ENCODE assay signal across 18 cellular contexts in the genomic region with DNA sequence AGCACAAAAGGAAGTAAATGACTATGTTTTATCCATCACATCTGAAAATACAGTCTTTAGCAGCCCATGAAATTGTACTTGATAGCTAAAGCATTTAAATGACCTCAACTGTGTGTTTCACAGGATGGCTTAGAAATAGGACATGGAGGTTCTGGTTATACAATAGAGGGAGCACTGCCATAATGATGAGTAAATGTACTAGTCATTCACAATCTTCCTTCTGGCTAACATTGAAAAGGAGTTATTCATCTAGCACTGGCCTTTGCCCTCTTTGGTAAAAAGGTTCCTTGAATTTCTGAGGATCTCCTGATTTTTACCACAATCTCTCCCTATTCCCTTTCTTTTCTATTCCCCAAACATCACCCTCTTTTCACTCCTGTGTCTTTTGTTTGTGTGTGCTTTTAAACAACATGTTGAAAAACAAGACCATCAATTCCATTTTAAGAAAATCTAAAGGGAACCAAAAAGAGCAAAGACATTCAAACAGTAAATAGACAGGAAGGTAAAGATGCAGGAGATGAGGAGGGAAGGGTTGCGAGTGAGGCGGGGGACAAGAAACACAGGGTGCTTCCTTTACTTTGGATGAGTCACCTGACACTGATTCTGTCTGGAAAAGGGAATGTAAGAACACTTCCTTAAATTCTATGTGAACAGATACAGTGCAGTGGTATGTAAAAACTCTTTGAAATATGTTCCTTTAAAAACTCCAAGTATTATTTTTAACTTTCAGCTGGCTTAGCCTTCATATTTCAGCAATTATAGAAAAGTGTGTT.
A peak's percentile ranks its signal among the peaks of the same experiment; 100 is the strongest.
DNase-seq lines count a peak whose midpoint lies in the region; ATAC-seq and TF ChIP-seq lines count a peak whose summit lies in the region.
"Had no signal": no experiment of that assay in that cellular context is flagged by ENCODE, and none has a peak within 500 bp of the region (broad histone marks: within the 10 kb centered on the region; RNA-seq: fewer than 3 reads in every experiment).

No MANE protein-coding gene starts in this region.

- H3K9ac ChIP-seq in SK-N-SH, result peak overlapping the region; percentile 42; the same call in 1 of the 2 replicates
- H3K9ac ChIP-seq in fibroblast of lung (ENCODE audit: insufficient read depth, low read length), result no peak overlapping the region
- H3K9ac ChIP-seq in skeletal muscle satellite cell (ENCODE audit: low read depth, low read length), result peak overlapping the region; percentile 64
- H3K9ac ChIP-seq: KMS-11 had no signal

- TF ChIP-seq CTCF in GM23338 (conservative IDR thresholded peaks at IDR 0.05; ENCODE audit: low read depth in 2 of 2), result no peak
- TF ChIP-seq CTCF in SK-N-SH (IDR thresholded peaks at IDR 0.05), result no peak
- TF ChIP-seq CTCF in fibroblast of lung (conservative IDR thresholded peaks at IDR 0.05 in 1 of 2, IDR thresholded peaks at IDR 0.05 in 1 of 2; ENCODE audit: low read depth in 1 of 2, low read length in 2 of 2), result no peak
- TF ChIP-seq CTCF in uterus (IDR thresholded peaks at IDR 0.05), result no peak

- no peaks in the 10 kb centered on the region for H3K4me1 Mint-ChIP-seq in GM23338
- H3K4me1 Mint-ChIP-seq in stimulated activated naive CD8-positive, alpha-beta T cell treated with anti-CD3 and anti-CD28 coated beads, Interleukin-15, amount 100 ng/mL, for 72 hours, result no peaks in the 10 kb centered on the region

- H3K79me2 ChIP-seq in GM23338 (replicated peaks; ENCODE audit: insufficient read depth), result no peaks in the 10 kb centered on the region
- no peaks in the 10 kb centered on the region for H3K79me2 ChIP-seq in SK-N-SH (ENCODE audit: insufficient read depth)
- H3K79me2 ChIP-seq in fibroblast of lung (ENCODE audit: control insufficient read depth, insufficient read depth, low read length), result no peaks in the 10 kb centered on the region

- H3F3A ChIP-seq in GM23338 (replicated peaks; ENCODE audit: low read depth) (no peaks in the 10 kb centered on the region), SK-N-SH (replicated peaks; ENCODE audit: insufficient read depth) (peaks cover 30% of the 10 kb centered on the region)

- CTCF ChIA-PET in SK-N-SH (lab: Yijun Ruan, JAX), result interaction anchor here (1.8 kb wide), 1 partner anchor 17 kb away, joined by 4 read pairs; no protein-coding TSS in a partner anchor

- TF ChIP-seq EP300 in SK-N-SH (IDR thresholded peaks at IDR 0.05; ENCODE audit: borderline replicate concordance in 1 of 2, low read depth in 1 of 2, low read length in 1 of 2), result no peak; a peak in 1 of 4 replicates

- 51% methylated on average over 2 of the region's 2 CpGs for WGBS in SK-N-SH (ENCODE audit: low lambda C conversion rate)

- no peaks in the 10 kb centered on the region for H3K36me3 Mint-ChIP-seq in GM23338 (ENCODE audit: low read depth)

- no peak overlapping the region for H3K27ac Mint-ChIP-seq in GM23338
- H3K27ac Mint-ChIP-seq in stimulated activated naive CD8-positive, alpha-beta T cell treated with anti-CD3 and anti-CD28 coated beads, Interleukin-15, amount 100 ng/mL, for 72 hours, result no peak overlapping the region

- POLR2A ChIA-PET in SK-N-SH (lab: Yijun Ruan, JAX), result no interaction called here

- H3K4me3 ChIP-seq in GM23338 (no peak overlapping the region), SK-N-SH (ENCODE audit: low read depth in 2 of 2, low read length in 1 of 2) (0 out of 4 replicates have a peak overlapping the region, but pooled peaks of 1 of the 2 experiments have one; percentile 12), fibroblast of lung (replicated peaks in 1 of 4; ENCODE audit: control extremely low read depth in 1 of 4, insufficient read depth in 1 of 4, low read depth in 3 of 4, low read length in 4 of 4) (no peak overlapping the region), skeletal muscle satellite cell (ENCODE audit: low read length) (no peak overlapping the region), uterus (no peak overlapping the region)
- H3K4me3 ChIP-seq: coronary artery, GM12878, skin epidermis had no signal

- H4K20me1 ChIP-seq in GM23338 (replicated peaks; ENCODE audit: insufficient read depth) (no peaks in the 10 kb centered on the region), SK-N-SH (ENCODE audit: insufficient read depth) (no peaks in the 10 kb centered on the region), fibroblast of lung (ENCODE audit: control insufficient read depth, extremely low read depth, insufficient read depth, low read length) (no peaks in the 10 kb centered on the region)

- intact Hi-C loops in uterus (cut with DNase I; ENCODE audit: low total_unique reads), result no loop called here

- H3K9me2 ChIP-seq in GM23338 (ENCODE audit: insufficient read depth) (no peaks in the 10 kb centered on the region; the same call in none of the 2 replicates), SK-N-SH (no peaks in the 10 kb centered on the region)

- H3K36me3 ChIP-seq in GM23338 (ENCODE audit: insufficient read depth), result no peaks in the 10 kb centered on the region
- no peaks in the 10 kb centered on the region for H3K36me3 ChIP-seq in SK-N-SH (replicated peaks in 1 of 2; ENCODE audit: control insufficient read depth in 1 of 2, insufficient read depth in 2 of 2, low read length in 1 of 2)
- H3K36me3 ChIP-seq in fibroblast of lung (ENCODE audit: control insufficient read depth, insufficient read depth, low read length), result no peaks in the 10 kb centered on the region
- H3K36me3 ChIP-seq in skeletal muscle satellite cell (ENCODE audit: insufficient read depth, low read length), result no peaks in the 10 kb centered on the region
- no peaks in the 10 kb centered on the region for H3K36me3 ChIP-seq in uterus

- H3K4me3 Mint-ChIP-seq in GM23338, result no peak overlapping the region
- H3K4me3 Mint-ChIP-seq in stimulated activated naive CD8-positive, alpha-beta T cell treated with anti-CD3 and anti-CD28 coated beads, Interleukin-15, amount 100 ng/mL, for 72 hours, result no peak overlapping the region

- peak overlapping the region; percentile 57; the same call in 1 of the 2 replicates for H2AFZ ChIP-seq in GM23338
- H2AFZ ChIP-seq in SK-N-SH (ENCODE audit: low read depth), result peak overlapping the region; percentile 54; the same call in 1 of the 2 replicates
- peak overlapping the region; percentile 27 for H2AFZ ChIP-seq in fibroblast of lung (ENCODE audit: low read length)

- H3K9me3 Mint-ChIP-seq in GM23338, result no peaks in the 10 kb centered on the region
- peaks cover 0 to 6% of the 10 kb centered on the region in 2 donors for H3K9me3 Mint-ChIP-seq in stimulated activated naive CD8-positive, alpha-beta T cell treated with anti-CD3 and anti-CD28 coated beads, Interleukin-15, amount 100 ng/mL, for 72 hours

- no peaks in the 10 kb centered on the region for H3K9me3 ChIP-seq in SK-N-SH
- no peaks in the 10 kb centered on the region for H3K9me3 ChIP-seq in fibroblast of lung (ENCODE audit: control insufficient read depth, insufficient read depth, low read depth, low read length)
- H3K9me3 ChIP-seq in skeletal muscle satellite cell (replicated peaks; ENCODE audit: low read length), result no peaks in the 10 kb centered on the region
- H3K9me3 ChIP-seq in uterus, result no peaks in the 10 kb centered on the region

- H3K27ac ChIP-seq in GM23338 (ENCODE audit: low read depth) (no peak overlapping the region), SK-N-SH (ENCODE audit: low read depth in 2 of 2, low read length in 1 of 2) (peak overlapping the region in 1 of 2 experiments; percentile 83; a peak in 2 of 4 replicates), fibroblast of lung (ENCODE audit: insufficient read depth, low read length) (peak overlapping the region; percentile 54), uterus (no peak overlapping the region)
- H3K27ac ChIP-seq: coronary artery, KMS-11, skin epidermis had no signal

- H3K27me3 Mint-ChIP-seq in GM23338 (ENCODE audit: insufficient read depth, low read depth, poor library complexity), result no peaks in the 10 kb centered on the region
- no peaks in the 10 kb centered on the region for H3K27me3 Mint-ChIP-seq in stimulated activated naive CD8-positive, alpha-beta T cell treated with anti-CD3 and anti-CD28 coated beads, Interleukin-15, amount 100 ng/mL, for 72 hours

- ATAC-seq in GM23338 (no peak), HG03045 (IDR thresholded peaks at IDR 0.05; ENCODE audit: unreplicated experiment) (no peak)
- ATAC-seq in stimulated activated naive CD8-positive, alpha-beta T cell treated with anti-CD3 and anti-CD28 coated beads, Interleukin-15, amount 100 ng/mL, for 72 hours, result no peak
- ATAC-seq: GM12878, left lobe of liver had no signal

- TF ChIP-seq POLR2A in uterus (IDR thresholded peaks at IDR 0.05), result no peak

- H3K4me1 ChIP-seq in GM23338 (ENCODE audit: insufficient read depth), result no peaks in the 10 kb centered on the region
- peaks cover 0 to 6% of the 10 kb centered on the region in 2 experiments; a peak in 1 of 4 replicates for H3K4me1 ChIP-seq in SK-N-SH (ENCODE audit: control insufficient read depth in 1 of 2, insufficient read depth in 2 of 2, low read depth in 1 of 2, low read length in 1 of 2)
- peaks cover 6% of the 10 kb centered on the region for H3K4me1 ChIP-seq in fibroblast of lung (ENCODE audit: control insufficient read depth, extremely low read depth, insufficient read depth, low read length)
- peaks cover 29% of the 10 kb centered on the region for H3K4me1 ChIP-seq in skeletal muscle satellite cell (ENCODE audit: control insufficient read depth, insufficient read depth, low read length)
- H3K4me1 ChIP-seq in uterus, result no peaks in the 10 kb centered on the region

- DNase-seq in GM23338 (ENCODE audit: low spot score) (no peak), SK-N-SH (no peak), fibroblast of lung (ENCODE audit: low read depth in 2 of 2) (peak; percentile 47 to 89), uterus (no peak)
- DNase-seq in stimulated activated naive CD8-positive, alpha-beta T cell treated with anti-CD3 and anti-CD28 coated beads, Interleukin-15, amount 100 ng/mL, for 72 hours, result no peak
- DNase-seq: activated CD8-positive, alpha-beta memory T cell treated with anti-CD3 and anti-CD28 coated beads for 24 hours; DMS153; NCI-H1930; NCI-H748 treated with DMSO at 0.1 percent for 48 hours; SHP77; substantia nigra had no signal

- TF ChIP-seq RAD21 in SK-N-SH (IDR thresholded peaks at IDR 0.05; ENCODE audit: low read length), result no peak

- H3K4me2 ChIP-seq in GM23338, result no peak overlapping the region
- peak overlapping the region; percentile 60 for H3K4me2 ChIP-seq in SK-N-SH
- H3K4me2 ChIP-seq in fibroblast of lung (ENCODE audit: extremely low read depth, insufficient read depth, low read length), result no peak overlapping the region
- H3K4me2 ChIP-seq in skeletal muscle satellite cell (ENCODE audit: low read length), result peak overlapping the region; percentile 24
- H3K4me2 ChIP-seq: KMS-11 had no signal

- H3K27me3 ChIP-seq in GM23338 (ENCODE audit: insufficient read depth), result no peaks in the 10 kb centered on the region
- H3K27me3 ChIP-seq in SK-N-SH (ENCODE audit: insufficient read depth), result no peaks in the 10 kb centered on the region
- H3K27me3 ChIP-seq in fibroblast of lung (ENCODE audit: control insufficient read depth, insufficient read depth, low read length), result no peaks in the 10 kb centered on the region
- no peaks in the 10 kb centered on the region for H3K27me3 ChIP-seq in skeletal muscle satellite cell (ENCODE audit: control insufficient read depth, insufficient read depth, low read length)
- H3K27me3 ChIP-seq in uterus, result no peaks in the 10 kb centered on the region

TF ChIP-seq in GM23338, 12 proteins besides CTCF, POLR2A, EP300 and RAD21 (continues in another document):
- TF ChIP-seq EZH2phosphoT487 (IDR thresholded peaks at IDR 0.05; ENCODE audit: unreplicated experiment), result no peak

TF ChIP-seq in SK-N-SH, 30 proteins besides CTCF, POLR2A, EP300 and RAD21 (continues in another document):
- no peak for TF ChIP-seq POLR2AphosphoS5 (IDR thresholded peaks at IDR 0.05; ENCODE audit: low read depth, low read length)

Comparison
In these comparisons a context has a peak if more than half of its experiments do, and no peak if none do; other contexts are left out.
1. DNase-seq: peak in fibroblast of lung (2 of 2); none in GM23338 (single experiment), SK-N-SH (single experiment), uterus (0 of 2) and stimulated activated naive CD8-positive, alpha-beta T cell treated with anti-CD3 and anti-CD28 coated beads, Interleukin-15, amount 100 ng/mL, for 72 hours (0 of 2).
2. H3K4me2 ChIP-seq: peak in SK-N-SH (single experiment) and skeletal muscle satellite cell (single experiment); none in GM23338 (single experiment) and fibroblast of lung (single experiment).
3. Peak in every context shown above with its lines, with median percentiles within 50 percentile points of each other: H2AFZ ChIP-seq.